ENCODE assay signal across 10 cellular contexts in genomic region chr18:24075731-24076130, GRCh38.
DNase-seq lines count a peak whose midpoint lies in the region; ATAC-seq and TF ChIP-seq lines count a peak whose summit lies in the region.
"Had no signal": no experiment of that assay in that cellular context is flagged by ENCODE, and none has a peak within 500 bp of the region (broad histone marks: within the 10 kb centered on the region; RNA-seq: fewer than 3 reads in every experiment).

No MANE protein-coding gene starts in this region.

- no peaks in the 10 kb centered on the region for H3K9me3 Mint-ChIP-seq in activated T-cell treated with anti-CD3 and anti-CD28 coated beads, Interleukin-2, amount 50 U/mL, for 72 hours

- H3K4me1 Mint-ChIP-seq in activated T-cell treated with anti-CD3 and anti-CD28 coated beads, Interleukin-2, amount 50 U/mL, for 72 hours (ENCODE audit: low read depth) = peaks cover 50% of the 10 kb centered on the region

- H3K36me3 ChIP-seq in effector memory CD4-positive, alpha-beta T cell (ENCODE audit: control insufficient read depth, insufficient read depth, low read length) = peaks cover 38% of the 10 kb centered on the region
- H3K36me3 ChIP-seq in suprapubic skin = peaks cover 16% of the 10 kb centered on the region

- WGBS in suprapubic skin = 85% methylated on average over 3 of the region's 3 CpGs

- H3K4me1 ChIP-seq in effector memory CD4-positive, alpha-beta T cell (ENCODE audit: control insufficient read depth, insufficient read depth, low read length, poor library complexity, severe bottlenecking) = peaks cover 7% of the 10 kb centered on the region
- peaks cover 10% of the 10 kb centered on the region for H3K4me1 ChIP-seq in suprapubic skin
- H3K4me1 ChIP-seq: BLaER1 had no signal

- peak; percentile 25 to 36 for ATAC-seq in activated T-cell treated with anti-CD3 and anti-CD28 coated beads, Interleukin-2, amount 50 U/mL, for 72 hours (replicated peaks in 1 of 2)
- ATAC-seq in left lobe of liver = no peak

- no peaks in the 10 kb centered on the region for H3K27me3 Mint-ChIP-seq in activated T-cell treated with anti-CD3 and anti-CD28 coated beads, Interleukin-2, amount 50 U/mL, for 72 hours (ENCODE audit: low read depth)
- H3K27me3 Mint-ChIP-seq: activated B cell treated with CpG ODN at 0.5 μM for 24 hours had no signal

- no peak for TF ChIP-seq EP300 in suprapubic skin (IDR thresholded peaks at IDR 0.05)

- peaks cover 8 to 9% of the 10 kb centered on the region in 2 donors for H3K36me3 Mint-ChIP-seq in activated T-cell treated with anti-CD3 and anti-CD28 coated beads, Interleukin-2, amount 50 U/mL, for 72 hours (ENCODE audit: insufficient read depth in 2 of 2)

- H3K27me3 ChIP-seq in effector memory CD4-positive, alpha-beta T cell (replicated peaks; ENCODE audit: control insufficient read depth, insufficient read depth, low read length, poor library complexity, severe bottlenecking) = no peaks in the 10 kb centered on the region
- no peaks in the 10 kb centered on the region for H3K27me3 ChIP-seq in suprapubic skin
- H3K27me3 ChIP-seq: BLaER1 had no signal

- H3K4me3 ChIP-seq in effector memory CD4-positive, alpha-beta T cell (ENCODE audit: insufficient read depth, low read depth, low read length, poor library complexity, severe bottlenecking) = no peak overlapping the region
- H3K4me3 ChIP-seq in suprapubic skin = no peak overlapping the region
- H3K4me3 ChIP-seq: BLaER1 had no signal

- peak overlapping the region in 1 of 2 donors; percentile 73 for H3K4me3 Mint-ChIP-seq in activated T-cell treated with anti-CD3 and anti-CD28 coated beads, Interleukin-2, amount 50 U/mL, for 72 hours
- H3K4me3 Mint-ChIP-seq: activated B cell treated with CpG ODN at 0.5 μM for 24 hours had no signal

- no peak for TF ChIP-seq CTCF in suprapubic skin (IDR thresholded peaks at IDR 0.05)

- TF ChIP-seq POLR2A in suprapubic skin (IDR thresholded peaks at IDR 0.05) = no peak

- DNase-seq in activated T-cell treated with anti-CD3 and anti-CD28 coated beads, Interleukin-2, amount 50 U/mL, for 72 hours = no peak
- DNase-seq in activated T-cell treated with anti-CD3 and anti-CD28 coated beads, Interleukin-2, amount 50 U/mL, for 48 hours = no peak
- DNase-seq in OCI-M1 (lab: John Stamatoyannopoulos, UW) (peak; percentile 70), suprapubic skin (ENCODE audit: low spot score in 2 of 2) (no peak), LoVo (ENCODE audit: low spot score) (no peak), left lobe of liver (ENCODE audit: low spot score) (no peak), NCI-H226 (no peak)
- no peak for DNase-seq in effector memory CD4-positive, alpha-beta T cell
- DNase-seq: activated B cell treated with CpG ODN at 0.5 μM for 24 hours had no signal

- H3K27ac Mint-ChIP-seq in activated T-cell treated with anti-CD3 and anti-CD28 coated beads, Interleukin-2, amount 50 U/mL, for 72 hours = peak overlapping the region; percentile 82
- H3K27ac Mint-ChIP-seq: activated B cell treated with CpG ODN at 0.5 μM for 24 hours had no signal

- peak overlapping the region; percentile 27 for H3K27ac ChIP-seq in effector memory CD4-positive, alpha-beta T cell (ENCODE audit: insufficient read depth, low read length, poor library complexity, severe bottlenecking)
- peak overlapping the region; percentile 16 for H3K27ac ChIP-seq in suprapubic skin
- H3K27ac ChIP-seq: BLaER1 had no signal

- H3K9me3 ChIP-seq in effector memory CD4-positive, alpha-beta T cell (ENCODE audit: control insufficient read depth, low read length) = no peaks in the 10 kb centered on the region
- H3K9me3 ChIP-seq in suprapubic skin = no peaks in the 10 kb centered on the region
